1 cellular context compared by ENCODE assay signal in genomic region chr5:152542741-152543140, GRCh38.
TF ChIP-seq lines count a peak whose summit lies in the region.

No MANE protein-coding gene starts in this region.

TF ChIP-seq in HCT116, 20 proteins besides CTCF, POLR2A, EP300 and RAD21:
- TF ChIP-seq, protein P1, sequence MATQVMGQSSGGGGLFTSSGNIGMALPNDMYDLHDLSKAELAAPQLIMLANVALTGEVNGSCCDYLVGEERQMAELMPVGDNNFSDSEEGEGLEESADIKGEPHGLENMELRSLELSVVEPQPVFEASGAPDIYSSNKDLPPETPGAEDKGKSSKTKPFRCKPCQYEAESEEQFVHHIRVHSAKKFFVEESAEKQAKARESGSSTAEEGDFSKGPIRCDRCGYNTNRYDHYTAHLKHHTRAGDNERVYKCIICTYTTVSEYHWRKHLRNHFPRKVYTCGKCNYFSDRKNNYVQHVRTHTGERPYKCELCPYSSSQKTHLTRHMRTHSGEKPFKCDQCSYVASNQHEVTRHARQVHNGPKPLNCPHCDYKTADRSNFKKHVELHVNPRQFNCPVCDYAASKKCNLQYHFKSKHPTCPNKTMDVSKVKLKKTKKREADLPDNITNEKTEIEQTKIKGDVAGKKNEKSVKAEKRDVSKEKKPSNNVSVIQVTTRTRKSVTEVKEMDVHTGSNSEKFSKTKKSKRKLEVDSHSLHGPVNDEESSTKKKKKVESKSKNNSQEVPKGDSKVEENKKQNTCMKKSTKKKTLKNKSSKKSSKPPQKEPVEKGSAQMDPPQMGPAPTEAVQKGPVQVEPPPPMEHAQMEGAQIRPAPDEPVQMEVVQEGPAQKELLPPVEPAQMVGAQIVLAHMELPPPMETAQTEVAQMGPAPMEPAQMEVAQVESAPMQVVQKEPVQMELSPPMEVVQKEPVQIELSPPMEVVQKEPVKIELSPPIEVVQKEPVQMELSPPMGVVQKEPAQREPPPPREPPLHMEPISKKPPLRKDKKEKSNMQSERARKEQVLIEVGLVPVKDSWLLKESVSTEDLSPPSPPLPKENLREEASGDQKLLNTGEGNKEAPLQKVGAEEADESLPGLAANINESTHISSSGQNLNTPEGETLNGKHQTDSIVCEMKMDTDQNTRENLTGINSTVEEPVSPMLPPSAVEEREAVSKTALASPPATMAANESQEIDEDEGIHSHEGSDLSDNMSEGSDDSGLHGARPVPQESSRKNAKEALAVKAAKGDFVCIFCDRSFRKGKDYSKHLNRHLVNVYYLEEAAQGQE (IDR thresholded peaks at IDR 0.05; ENCODE audit: low read depth) = peak; percentile 47
- no peak for TF ChIP-seq JUND (IDR thresholded peaks at IDR 0.05)
- TF ChIP-seq ELF1 (IDR thresholded peaks at IDR 0.05; ENCODE audit: borderline replicate concordance, low read depth) = no peak
- no peak for TF ChIP-seq SP1 (IDR thresholded peaks at IDR 0.05; ENCODE audit: low read depth)
- TF ChIP-seq FOSL1 (IDR thresholded peaks at IDR 0.05; ENCODE audit: low read depth) = no peak
